ENCODE assay signal across 8 cellular contexts in the genomic region with DNA sequence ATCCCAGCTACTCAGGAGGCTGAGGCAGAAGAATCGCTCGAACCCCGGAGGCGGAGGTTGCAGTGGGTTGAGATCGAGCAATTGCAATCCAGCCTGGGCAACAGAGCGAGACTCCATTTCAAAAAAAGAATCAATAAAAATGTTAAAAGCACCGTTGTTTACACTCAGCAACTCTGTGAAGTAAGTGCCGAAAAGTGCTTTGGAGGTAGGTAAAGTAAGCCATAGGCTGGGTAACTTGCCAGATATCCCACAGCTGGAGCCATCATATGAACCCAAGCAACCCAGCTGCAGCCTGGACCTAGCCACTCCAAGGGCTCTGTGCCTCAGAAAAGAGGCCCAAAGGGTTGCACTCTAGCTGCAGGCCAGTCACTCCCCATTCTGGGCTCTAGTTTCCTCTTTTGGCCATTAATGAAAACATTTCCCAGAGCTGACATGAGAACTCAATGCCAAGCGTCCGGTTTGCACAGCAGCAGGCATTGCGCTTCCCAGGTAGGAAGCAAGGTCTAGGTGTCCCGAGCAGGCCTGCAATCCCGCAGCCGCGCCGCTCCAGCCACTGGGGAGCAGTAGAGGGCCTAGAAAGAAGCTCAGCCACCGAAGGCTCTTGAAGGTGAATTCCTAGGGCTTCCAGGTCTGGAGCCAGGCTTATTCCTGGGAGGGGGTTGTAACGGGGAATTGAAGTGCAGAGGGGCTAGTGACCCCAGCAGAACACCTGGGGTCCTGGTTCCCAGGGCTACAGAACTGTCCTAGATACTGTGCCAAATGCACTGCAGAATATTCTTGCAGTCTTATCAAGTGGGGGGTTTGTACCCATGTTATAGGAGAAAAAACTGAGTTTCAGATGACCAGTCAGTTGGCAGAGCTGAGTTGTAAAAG. TPM values are rescaled to one million over a fixed set of nuclear protein-coding genes. Genes with fewer than 3 reads are reported as not detected.
DNase-seq lines count a peak whose midpoint lies in the region; ATAC-seq and TF ChIP-seq lines count a peak whose summit lies in the region.

No MANE protein-coding gene starts in this region.

- H3K9me3 ChIP-seq in ascending aorta: no peaks in the 10 kb centered on the region

- no peaks in the 10 kb centered on the region for H3K27me3 ChIP-seq in GM06990 (replicated peaks; ENCODE audit: control insufficient read depth, insufficient read depth, low read length)
- H3K27me3 ChIP-seq in ascending aorta: no peaks in the 10 kb centered on the region

- ATAC-seq in HG03521 (IDR thresholded peaks at IDR 0.05; ENCODE audit: unreplicated experiment) (no peak), GM19452 (IDR thresholded peaks at IDR 0.05; ENCODE audit: unreplicated experiment) (no peak)

- H3K4me3 ChIP-seq in GM06990 (replicated peaks; ENCODE audit: low read depth, low read length) (no peak overlapping the region), ascending aorta (no peak overlapping the region)

- H3K4me1 ChIP-seq in ascending aorta: no peaks in the 10 kb centered on the region

- H3K27ac ChIP-seq in ascending aorta: no peak overlapping the region

- intact Hi-C loops in ascending aorta (cut with DNase I): no loop called here

- TF ChIP-seq CTCF in GM06990 (IDR thresholded peaks at IDR 0.05; ENCODE audit: insufficient read depth, low read length, poor library complexity, severe bottlenecking) (peak; percentile 89), ascending aorta (IDR thresholded peaks at IDR 0.05) (peak in 2 of 3 experiments; percentile 29 to 52)

- peak; percentile 80 for DNase-seq in GM06990 (ENCODE audit: extremely low read depth, insufficient read length)
- peak; percentile 71 for DNase-seq in MV-4-11 (lab: John Stamatoyannopoulos, UW)
- DNase-seq in T follicular helper cell (ENCODE audit: low read depth): peak; percentile 56
- no peak for DNase-seq in ascending aorta (ENCODE audit: low spot score in 2 of 2)
- peak in 32 of 51 donors; percentile 6 to 72 (median 22) for DNase-seq in hypothalamus (lab: John Stamatoyannopoulos, UW)
- peak; percentile 54 for DNase-seq in stimulated activated CD4-positive, alpha-beta T cell treated with anti-CD3 and anti-CD28 coated beads, Interleukin-1b, Interleukin-23, amount 100 ng/mL, for 48 hours

- H3K36me3 ChIP-seq in GM06990 (ENCODE audit: control insufficient read depth, insufficient read depth, low read length) (peaks cover 27% of the 10 kb centered on the region), ascending aorta (peaks cover 39 to 41% of the 10 kb centered on the region in 2 donors)

RNA-seq across cellular contexts. Expression of gene CD79A, which starts 4.1 kb away (rescaled TPM):
- total RNA-seq in ascending aorta: not detected

RNA-seq across cellular contexts. Expression of gene ARHGEF1, which starts 10.0 kb away (rescaled TPM):
- total RNA-seq in ascending aorta: 178 TPM

RNA-seq across cellular contexts. Expression of gene RPS19, which starts 13.0 kb away (rescaled TPM):
- 956 TPM for total RNA-seq in ascending aorta

RNA-seq across cellular contexts. Expression of gene DMRTC2, which starts 28.2 kb away (rescaled TPM):
- not detected for total RNA-seq in ascending aorta

RNA-seq across cellular contexts. Expression of gene LYPD4, which starts 28.5 kb away (rescaled TPM):
- not detected for total RNA-seq in ascending aorta

Comparison
In these comparisons a context has a peak if more than half of its experiments do, and no peak if none do; other contexts are left out.
1. DNase-seq: peak in GM06990 (single experiment), MV-4-11 (single experiment), T follicular helper cell (single experiment), hypothalamus (32 of 51) and stimulated activated CD4-positive, alpha-beta T cell treated with anti-CD3 and anti-CD28 coated beads, Interleukin-1b, Interleukin-23, amount 100 ng/mL, for 48 hours (single experiment); none in ascending aorta (0 of 2).